In genomic region chr16:66658860-66659190, GRCh38 we compare ENCODE assay signal across 27 cellular contexts.
"Had no signal": no experiment of that assay in that cellular context is flagged by ENCODE, and none has a peak within 500 bp of the region (broad histone marks: within the 10 kb centered on the region; RNA-seq: fewer than 3 reads in every experiment).

No MANE protein-coding gene starts in this region.

- H3K27me3 Mint-ChIP-seq: progenitor cell of endocrine pancreas had no signal

- DNase-seq: hypothalamus; immature natural killer cell; kidney; left colon; left lung; lower lobe of right lung; mammary epithelial cell; naive B cell; nephron progenitor cell; ovary; right cardiac atrium; stimulated activated CD4-positive, alpha-beta T cell treated with anti-CD3 and anti-CD28 coated beads, Interleukin-12 subunit alpha, Interleukin-12 subunit beta, amount 100 ng/mL, for 4 hours; stimulated activated CD4-positive, alpha-beta T cell treated with anti-CD3 and anti-CD28 coated beads, Interleukin-15, amount 100 ng/mL, for 24 hours; stimulated activated CD4-positive, alpha-beta T cell treated with anti-CD3 and anti-CD28 coated beads, Interleukin-2, amount 100 ng/mL, for 24 hours; stimulated activated CD4-positive, alpha-beta T cell treated with anti-CD3 and anti-CD28 coated beads, Interleukin-4, amount 100 ng/mL, for 1 hour; stimulated activated naive B cell treated with anti-CD40 and anti-IgM and Interleukin-4, amounts not matched to agents 10 μg/mL and 1 μg/mL and 100 μg/mL, for 72 hours; stimulated activated naive CD8-positive, alpha-beta T cell treated with anti-CD3 and anti-CD28 coated beads, Interleukin-15, Interleukin-2, amounts not matched to agents 100 U/mL and 50 U/mL, for 24 hours; stomach; testis; thyroid gland; transverse colon; upper lobe of left lung had no signal

- H3K36me3 Mint-ChIP-seq: immature natural killer cell, mesothelial cell of epicardium, naive B cell had no signal

- H3K27ac ChIP-seq: left lung, lower lobe of right lung, ovary, skin epidermis, stomach, testis, transverse colon, upper lobe of left lung, vagina had no signal

- H3K4me3 ChIP-seq: left lung, lower lobe of right lung, ovary, skin epidermis, stomach, testis, thyroid gland, transverse colon, upper lobe of left lung, vagina had no signal

- H3K27ac Mint-ChIP-seq: nephron progenitor cell; stimulated activated naive B cell treated with anti-CD40 and anti-IgM and Interleukin-4, amounts not matched to agents 10 μg/mL and 1 μg/mL and 100 μg/mL, for 72 hours had no signal

- H3K36me3 ChIP-seq: left lung, lower lobe of right lung, ovary, stomach, thyroid gland, transverse colon, upper lobe of left lung, vagina had no signal

- H3K4me3 Mint-ChIP-seq: immature natural killer cell; mesothelial cell of epicardium; naive B cell; nephron progenitor cell; stimulated activated naive B cell treated with anti-CD40 and anti-IgM and Interleukin-4, amounts not matched to agents 10 μg/mL and 1 μg/mL and 100 μg/mL, for 72 hours had no signal

- ATAC-seq: left colon; left lung; lower lobe of right lung; right cardiac atrium; sciatic nerve; stimulated activated naive B cell treated with anti-CD40 and anti-IgM and Interleukin-4, amounts not matched to agents 10 μg/mL and 1 μg/mL and 100 μg/mL, for 72 hours; stimulated activated naive CD8-positive, alpha-beta T cell treated with anti-CD3 and anti-CD28 coated beads, Interleukin-15, Interleukin-2, amounts not matched to agents 100 U/mL and 50 U/mL, for 24 hours had no signal

- H3K4me1 Mint-ChIP-seq: immature natural killer cell, naive B cell had no signal

- H3K9me3 ChIP-seq: left lung, lower lobe of right lung, ovary, stomach, testis, thyroid gland, transverse colon, upper lobe of left lung, vagina had no signal

- H3K9me3 Mint-ChIP-seq: immature natural killer cell; mesothelial cell of epicardium; naive B cell; nephron progenitor cell; stimulated activated naive B cell treated with anti-CD40 and anti-IgM and Interleukin-4, amounts not matched to agents 10 μg/mL and 1 μg/mL and 100 μg/mL, for 72 hours had no signal

- H3K27me3 ChIP-seq: left lung, ovary, stomach, testis, thyroid gland, transverse colon, upper lobe of left lung, vagina had no signal
